Comparison of ENCODE assay signal across 8 cellular contexts in genomic region chr12:53219956-53220856, GRCh38. TPM values are rescaled to one million over a fixed set of nuclear protein-coding genes. Genes with fewer than 3 reads are reported as not detected.
DNase-seq lines count a peak whose midpoint lies in the region; ATAC-seq and TF ChIP-seq lines count a peak whose summit lies in the region.

No MANE protein-coding gene starts in this region.

- TF ChIP-seq CTCF in NB4 (IDR thresholded peaks at IDR 0.05; ENCODE audit: low read depth, low read length) (no peak), choroid plexus epithelial cell (conservative IDR thresholded peaks at IDR 0.05; ENCODE audit: low read depth, low read length) (no peak)

- no peak for TF ChIP-seq POLR2A in NB4 (IDR thresholded peaks at IDR 0.05; ENCODE audit: extremely low read depth, insufficient read length)

- DNase-seq in HCEC 1CT: peak; percentile 81
- DNase-seq in NB4 (ENCODE audit: low read depth): peak; percentile 70
- DNase-seq in activated CD4-positive, alpha-beta T cell treated with anti-CD3 and anti-CD28 coated beads for 24 hours (ENCODE audit: low read depth in 2 of 2): peak; percentile 53 to 60
- DNase-seq in choroid plexus epithelial cell (ENCODE audit: low read depth): peak; percentile 90
- no peak for DNase-seq in left lobe of liver (ENCODE audit: low spot score)
- peak; percentile 79 for DNase-seq in stimulated activated CD4-positive, alpha-beta T cell treated with anti-CD3 and anti-CD28 coated beads, Interleukin-4, amount 100 ng/mL, for 1 hour
- no peak for DNase-seq in NCI-H128 (lab: John Stamatoyannopoulos, UW; ENCODE audit: unreplicated experiment)

- H3K4me3 ChIP-seq in GM08714 (ENCODE audit: low read length) (peak overlapping the region; percentile 67), NB4 (ENCODE audit: low read depth, low read length) (peak overlapping the region; percentile 61), choroid plexus epithelial cell (ENCODE audit: low read depth, low read length) (peak overlapping the region; percentile 81)

- peak; percentile 26 for ATAC-seq in left lobe of liver

RNA-seq across cellular contexts. Expression of gene RARG, which starts 11.8 kb away (rescaled TPM):
- 2.5 TPM for total RNA-seq in left lobe of liver

RNA-seq across cellular contexts. Expression of gene ITGB7, which starts 13.2 kb away (rescaled TPM):
- 8.6 TPM for total RNA-seq in left lobe of liver

RNA-seq across cellular contexts. Expression of gene CSAD, which starts 39.5 kb away (rescaled TPM):
- total RNA-seq in left lobe of liver: 53.6 TPM

RNA-seq across cellular contexts. Expression of gene ZNF740, which starts 39.7 kb away (rescaled TPM):
- 25.9 TPM for total RNA-seq in left lobe of liver

RNA-seq across cellular contexts. Expression of gene ESPL1, which starts 47.9 kb away (rescaled TPM):
- 0.73 TPM for total RNA-seq in left lobe of liver

Comparison
In these comparisons a context has a peak if more than half of its experiments do, and no peak if none do; other contexts are left out.
1. DNase-seq: peak in HCEC 1CT (single experiment), NB4 (single experiment), activated CD4-positive, alpha-beta T cell treated with anti-CD3 and anti-CD28 coated beads for 24 hours (2 of 2), choroid plexus epithelial cell (single experiment) and stimulated activated CD4-positive, alpha-beta T cell treated with anti-CD3 and anti-CD28 coated beads, Interleukin-4, amount 100 ng/mL, for 1 hour (single experiment); none in left lobe of liver (single experiment) and NCI-H128 (single experiment).
2. Peak in every context shown above with its lines, with median percentiles within 50 percentile points of each other: H3K4me3 ChIP-seq.